In the genomic region with DNA sequence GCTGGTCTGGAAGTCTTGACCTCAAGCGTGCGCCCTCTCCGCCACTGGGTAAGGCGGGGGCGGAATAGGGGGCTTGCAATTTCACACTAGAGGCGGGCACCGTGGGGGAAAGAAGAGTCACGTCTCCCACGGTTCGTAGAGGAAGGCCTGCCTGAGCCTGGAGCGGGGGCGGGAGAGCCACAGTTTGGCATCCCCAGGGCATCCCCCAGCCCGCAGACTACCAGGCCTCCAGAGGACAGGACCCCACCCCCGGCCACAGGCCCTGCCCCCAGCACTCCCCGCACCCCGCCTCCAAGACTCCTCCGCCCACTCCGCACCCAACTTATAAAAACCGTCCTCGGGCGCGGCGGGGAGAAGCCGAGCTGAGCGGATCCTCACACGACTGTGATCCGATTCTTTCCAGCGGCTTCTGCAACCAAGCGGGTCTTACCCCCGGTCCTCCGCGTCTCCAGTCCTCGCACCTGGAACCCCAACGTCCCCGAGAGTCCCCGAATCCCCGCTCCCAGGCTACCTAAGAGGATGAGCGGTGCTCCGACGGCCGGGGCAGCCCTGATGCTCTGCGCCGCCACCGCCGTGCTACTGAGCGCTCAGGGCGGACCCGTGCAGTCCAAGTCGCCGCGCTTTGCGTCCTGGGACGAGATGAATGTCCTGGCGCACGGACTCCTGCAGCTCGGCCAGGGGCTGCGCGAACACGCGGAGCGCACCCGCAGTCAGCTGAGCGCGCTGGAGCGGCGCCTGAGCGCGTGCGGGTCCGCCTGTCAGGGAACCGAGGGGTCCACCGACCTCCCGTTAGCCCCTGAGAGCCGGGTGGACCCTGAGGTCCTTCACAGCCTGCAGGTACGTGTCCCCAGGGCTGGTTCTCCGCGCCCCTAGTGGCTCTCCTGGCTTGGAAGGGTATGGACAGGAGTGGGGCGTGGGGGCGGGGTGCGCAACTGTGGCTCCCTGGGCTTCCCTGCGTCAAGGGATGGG, we compare ENCODE assay signal across 9 cellular contexts. TPM values are rescaled to one million over a fixed set of nuclear protein-coding genes. Genes with fewer than 3 reads are reported as not detected.
A peak's percentile ranks its signal among the peaks of the same experiment; 100 is the strongest.
DNase-seq lines count a peak whose midpoint lies in the region; ATAC-seq and TF ChIP-seq lines count a peak whose summit lies in the region.
"Had no signal": no experiment of that assay in that cellular context is flagged by ENCODE, and none has a peak within 500 bp of the region (broad histone marks: within the 10 kb centered on the region; RNA-seq: fewer than 3 reads in every experiment).

A gene with protein sequence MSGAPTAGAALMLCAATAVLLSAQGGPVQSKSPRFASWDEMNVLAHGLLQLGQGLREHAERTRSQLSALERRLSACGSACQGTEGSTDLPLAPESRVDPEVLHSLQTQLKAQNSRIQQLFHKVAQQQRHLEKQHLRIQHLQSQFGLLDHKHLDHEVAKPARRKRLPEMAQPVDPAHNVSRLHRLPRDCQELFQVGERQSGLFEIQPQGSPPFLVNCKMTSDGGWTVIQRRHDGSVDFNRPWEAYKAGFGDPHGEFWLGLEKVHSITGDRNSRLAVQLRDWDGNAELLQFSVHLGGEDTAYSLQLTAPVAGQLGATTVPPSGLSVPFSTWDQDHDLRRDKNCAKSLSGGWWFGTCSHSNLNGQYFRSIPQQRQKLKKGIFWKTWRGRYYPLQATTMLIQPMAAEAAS (plus strand): TSS at position 353 of the 969 bp plus-strand sequence. CDS start 167 bp downstream, at position 520.

- H3K4me1 ChIP-seq in ES-I3 (ENCODE audit: insufficient read depth, low read length) (peaks cover 14% of the 10 kb centered on the region; the same call in 1 of the 2 replicates), SJSA1 (replicated peaks) (peaks cover 43% of the 10 kb centered on the region), right cardiac atrium (ENCODE audit: control insufficient read depth, insufficient read depth, low read length) (peaks cover 18% of the 10 kb centered on the region), psoas muscle (peaks cover 56% of the 10 kb centered on the region)

- H3K4me3 ChIP-seq in SJSA1 (peak within 1 kb of the TSS; percentile 39), right cardiac atrium (ENCODE audit: low read length) (peak within 1 kb of the TSS; percentile 80), psoas muscle (peak within 1 kb of the TSS; percentile 84)

- H3K36me3 ChIP-seq in ES-I3 (ENCODE audit: insufficient read depth, low read length) (no peaks in the 10 kb centered on the region; the same call in 1 of the 2 replicates), SJSA1 (no peaks in the 10 kb centered on the region), psoas muscle (ENCODE audit: insufficient read depth in 1 of 2, low read depth in 1 of 2) (peaks cover 0 to 16% of the 10 kb centered on the region in 2 donors)

- DNase-seq in SJSA1 (ENCODE audit: low read depth in 1 of 2, low spot score in 2 of 2) (peak; percentile 77 to 84), anterior cingulate cortex (lab: John Stamatoyannopoulos, UW) (peak in 45 of 58 donors; percentile 2 to 70 (median 35)), right cardiac atrium (peak; percentile 90 to 93 (median 91)), psoas muscle (peak; percentile 87 to 89), NCI-H1092 (lab: John Stamatoyannopoulos, UW) (no peak), NCI-H187 treated with DMSO at 0.1 percent for 48 hours (lab: John Stamatoyannopoulos, UW) (no peak)

- peak within 1 kb of the TSS; percentile 72 for H3K9ac ChIP-seq in ES-I3 (ENCODE audit: low read depth, low read length)

- peak; percentile 3 for TF ChIP-seq CTCF in psoas muscle (IDR thresholded peaks at IDR 0.05)

- H3K9me3 ChIP-seq in ES-I3 (ENCODE audit: control insufficient read depth, insufficient read depth, low read length) (no peaks in the 10 kb centered on the region), SJSA1 (replicated peaks) (peaks cover 5% of the 10 kb centered on the region), right cardiac atrium (ENCODE audit: control insufficient read depth, low read length) (no peaks in the 10 kb centered on the region), psoas muscle (no peaks in the 10 kb centered on the region)

- intact Hi-C loops in right cardiac atrium (cut with DNase I) (loop anchor here in 1 of 4 donors (5.0 kb wide), 1 partner anchor 33 kb away; no protein-coding TSS in a partner anchor), psoas muscle (cut with DNase I) (loop anchor here (2.0 to 5.0 kb wide), 2 partner anchors 27 to 83 kb away; a partner anchor contains a TSS)

- H3K27ac ChIP-seq in SJSA1 (peak within 1 kb of the TSS; percentile 30; the same call in 1 of the 2 replicates), right cardiac atrium (ENCODE audit: low read length) (peak within 1 kb of the TSS; percentile 99), psoas muscle (peak within 1 kb of the TSS; percentile 93)

- WGBS in right cardiac atrium, result under 1% methylated on average over 81 of the region's 81 CpGs
- 0 to 1% (median 1%) methylated on average over 70 to 81 of the region's 81 CpGs for WGBS in psoas muscle, 3 donors

- ATAC-seq in right cardiac atrium (peak; percentile 70 to 79), psoas muscle (peak; percentile 50 to 61 (median 58)), HG03095 (IDR thresholded peaks at IDR 0.05; ENCODE audit: unreplicated experiment) (no peak)

- H3K27me3 ChIP-seq in SJSA1 (replicated peaks), result no peaks in the 10 kb centered on the region
- H3K27me3 ChIP-seq in right cardiac atrium (ENCODE audit: control insufficient read depth, insufficient read depth), result no peaks in the 10 kb centered on the region
- H3K27me3 ChIP-seq in psoas muscle (ENCODE audit: insufficient read depth in 3 of 3, low read length in 2 of 3), result no peaks in the 10 kb centered on the region

RNA-seq across cellular contexts. Expression of the gene that starts here (rescaled TPM):
- 1.5 and 3.4 TPM in 2 replicates for total RNA-seq in SJSA1 (2014; rRNA removed; shearing (Covaris generic))
- 10 to 100 TPM in 1 of 4 donors, 1 to 10 TPM in 3; 5.9 to 89.3 (median 7.8) TPM for total RNA-seq in right cardiac atrium
- 24.1 TPM for polyA plus RNA-seq in right cardiac atrium
- total RNA-seq in psoas muscle, result 100 to 1,000 TPM in 1 of 4 donors, 10 to 100 TPM in 3; 10.7 to 118 (median 44.7) TPM
- polyA plus RNA-seq in psoas muscle, result 100 to 1,000 TPM in 1 of 3 donors, 10 to 100 TPM in 2; 17.2 to 235 (median 19.1) TPM
- total RNA-seq: SK-MEL-5 had no signal

Comparison
In these comparisons a context has a peak if more than half of its experiments do, and no peak if none do; other contexts are left out.
1. DNase-seq: peak in SJSA1 (2 of 2), anterior cingulate cortex (45 of 58), right cardiac atrium (3 of 3) and psoas muscle (2 of 2); none in NCI-H1092 (single experiment) and NCI-H187 treated with DMSO at 0.1 percent for 48 hours (single experiment).
2. H3K27ac ChIP-seq: peak in every context shown above with its lines; median percentile 99 in right cardiac atrium; 93 in psoas muscle; 30 in SJSA1.
3. Peak in every context shown above with its lines, with median percentiles within 50 percentile points of each other: H3K4me3 ChIP-seq.